16 cellular contexts compared by ENCODE assay signal in the genomic region with DNA sequence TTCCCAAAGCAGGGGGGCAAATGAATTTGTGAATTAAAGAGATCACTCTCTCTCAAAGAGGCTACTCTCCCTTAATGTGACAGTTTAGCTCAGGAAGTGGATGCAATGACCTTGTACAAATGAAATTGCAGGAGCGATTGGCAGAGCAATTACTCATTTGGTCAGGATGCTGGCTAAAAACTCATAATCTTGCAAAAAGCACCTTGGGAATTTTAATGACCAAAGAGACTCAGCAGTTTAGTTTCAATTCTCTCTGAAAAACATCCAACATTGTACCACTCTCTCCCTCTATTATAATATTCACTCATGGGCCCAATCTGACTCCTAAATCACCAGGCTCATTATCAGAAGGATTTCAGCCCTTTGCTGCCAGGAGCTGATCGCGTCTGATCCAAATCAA. TPM values are rescaled to one million over a fixed set of nuclear protein-coding genes. Genes with fewer than 3 reads are reported as not detected.
DNase-seq lines count a peak whose midpoint lies in the region; ATAC-seq and TF ChIP-seq lines count a peak whose summit lies in the region.
"Had no signal": no experiment of that assay in that cellular context is flagged by ENCODE, and none has a peak within 500 bp of the region (broad histone marks: within the 10 kb centered on the region; RNA-seq: fewer than 3 reads in every experiment).

No MANE protein-coding gene starts in this region.

- H3K27me3 ChIP-seq in Caco-2 (replicated peaks; ENCODE audit: control insufficient read depth, insufficient read depth, low read length) (no peaks in the 10 kb centered on the region), esophagus muscularis mucosa (no peaks in the 10 kb centered on the region)
- H3K27me3 ChIP-seq: BE2C had no signal

- no peak for TF ChIP-seq CTCF in Caco-2 (IDR thresholded peaks at IDR 0.05; ENCODE audit: insufficient read depth in 1 of 2, low read depth in 1 of 2, low read length in 1 of 2, severe bottlenecking in 1 of 2, unreplicated experiment in 1 of 2)
- TF ChIP-seq CTCF in esophagus muscularis mucosa (IDR thresholded peaks at IDR 0.05): no peak

- H3K4me1 ChIP-seq in Caco-2: peaks cover 43% of the 10 kb centered on the region
- peaks cover 37 to 95% (median 87%) of the 10 kb centered on the region in 4 donors for H3K4me1 ChIP-seq in esophagus muscularis mucosa
- H3K4me1 ChIP-seq: BE2C had no signal

- no peak for DNase-seq in Caco-2
- no peak for DNase-seq in esophagus muscularis mucosa (ENCODE audit: extremely low spot score)
- DNase-seq in renal cortical epithelial cell (ENCODE audit: low read depth): peak; percentile 75
- no peak for DNase-seq in posterior vena cava (ENCODE audit: low spot score)
- DNase-seq in superior temporal gyrus (ENCODE audit: extremely low spot score): no peak
- DNase-seq: activated CD4-positive, alpha-beta T cell treated with anti-CD3 and anti-CD28 coated beads for 48 hours; BE2C; immature natural killer cell; KG1; NCI-H2029 treated with DMSO at 0.1 percent for 48 hours; T-cell had no signal

- H3K9me3 ChIP-seq in Caco-2 (no peaks in the 10 kb centered on the region), esophagus muscularis mucosa (no peaks in the 10 kb centered on the region)
- H3K9me3 ChIP-seq: BE2C had no signal

- H3K36me3 ChIP-seq in Caco-2 (ENCODE audit: control insufficient read depth, insufficient read depth, low read length): no peaks in the 10 kb centered on the region
- no peaks in the 10 kb centered on the region for H3K36me3 ChIP-seq in esophagus muscularis mucosa
- H3K36me3 ChIP-seq: BE2C had no signal

- H3K4me3 Mint-ChIP-seq in Caco-2 (ENCODE audit: unreplicated experiment): no peak overlapping the region
- H3K4me3 Mint-ChIP-seq: activated T-helper 17 cell treated with anti-CD3 and anti-CD28 coated beads, Interleukin-2, amount 50 U/mL, for 72 hours; immature natural killer cell; natural killer cell treated with Interleukin-12 subunit alpha and Interleukin-12 subunit beta and Interleukin-15 and Interleukin-18, amount 100 ng/mL, for 72 hours; T-cell had no signal

- H3K36me3 Mint-ChIP-seq in Caco-2 (ENCODE audit: insufficient read depth, unreplicated experiment): no peaks in the 10 kb centered on the region
- H3K36me3 Mint-ChIP-seq: immature natural killer cell; natural killer cell treated with Interleukin-12 subunit alpha and Interleukin-12 subunit beta and Interleukin-15 and Interleukin-18, amount 100 ng/mL, for 72 hours; T-cell had no signal

- POLR2A ChIA-PET in Caco-2 (lab: Charles Lee): no interaction called here

- ATAC-seq in GM18868 (IDR thresholded peaks at IDR 0.05; ENCODE audit: unreplicated experiment) (no peak), HG03025 (IDR thresholded peaks at IDR 0.05; ENCODE audit: low FRiP score, unreplicated experiment) (no peak)
- ATAC-seq: activated T-helper 17 cell treated with anti-CD3 and anti-CD28 coated beads, Interleukin-2, amount 50 U/mL, for 72 hours; natural killer cell treated with Interleukin-12 subunit alpha and Interleukin-12 subunit beta and Interleukin-15 and Interleukin-18, amount 100 ng/mL, for 72 hours; T-cell had no signal

- CTCF ChIA-PET in Caco-2 (lab: Charles Lee): no interaction called here

- peak overlapping the region; percentile 75 for H3K27ac Mint-ChIP-seq in Caco-2 (ENCODE audit: unreplicated experiment)
- H3K27ac Mint-ChIP-seq: activated T-helper 17 cell treated with anti-CD3 and anti-CD28 coated beads, Interleukin-2, amount 50 U/mL, for 72 hours; immature natural killer cell; natural killer cell treated with Interleukin-12 subunit alpha and Interleukin-12 subunit beta and Interleukin-15 and Interleukin-18, amount 100 ng/mL, for 72 hours; T-cell had no signal

- H3K4me1 Mint-ChIP-seq in Caco-2 (ENCODE audit: low read depth, unreplicated experiment): peaks cover 28% of the 10 kb centered on the region
- H3K4me1 Mint-ChIP-seq: activated T-helper 17 cell treated with anti-CD3 and anti-CD28 coated beads, Interleukin-2, amount 50 U/mL, for 72 hours; immature natural killer cell; T-cell had no signal

- no TSS peak for BruUV-seq in Caco-2 (replicated peaks; lab: Mats Ljungman, UMichigan)

- no peaks in the 10 kb centered on the region for H3K27me3 Mint-ChIP-seq in Caco-2 (ENCODE audit: insufficient read depth, unreplicated experiment)
- H3K27me3 Mint-ChIP-seq: activated T-helper 17 cell treated with anti-CD3 and anti-CD28 coated beads, Interleukin-2, amount 50 U/mL, for 72 hours; natural killer cell treated with Interleukin-12 subunit alpha and Interleukin-12 subunit beta and Interleukin-15 and Interleukin-18, amount 100 ng/mL, for 72 hours; T-cell had no signal

- H3K4me3 ChIP-seq in Caco-2 (ENCODE audit: low read depth, low read length) (no peak overlapping the region), esophagus muscularis mucosa (peak overlapping the region in 2 of 4 donors; percentile 3 to 10)

- TF ChIP-seq EP300 in esophagus muscularis mucosa (IDR thresholded peaks at IDR 0.05): no peak

- TF ChIP-seq POLR2A in esophagus muscularis mucosa (IDR thresholded peaks at IDR 0.05; ENCODE audit: low read depth): no peak

- peak overlapping the region; percentile 79 to 82 (median 80) for H3K27ac ChIP-seq in esophagus muscularis mucosa (replicated peaks in 1 of 4)

- H3K9me3 Mint-ChIP-seq in Caco-2 (ENCODE audit: unreplicated experiment): no peaks in the 10 kb centered on the region
- H3K9me3 Mint-ChIP-seq: activated T-helper 17 cell treated with anti-CD3 and anti-CD28 coated beads, Interleukin-2, amount 50 U/mL, for 72 hours had no signal

- intact Hi-C loops in Caco-2 (cut with micrococcal nuclease; ENCODE audit: unreplicated experiment): no loop called here
- intact Hi-C loops in esophagus muscularis mucosa (cut with DNase I): no loop called here
- intact Hi-C loops in posterior vena cava (cut with DNase I): no loop called here

- 25% methylated on average over 3 of the region's 3 CpGs for WGBS in esophagus muscularis mucosa

TF ChIP-seq in PFSK-1, 5 proteins besides CTCF, POLR2A, EP300 and RAD21:
- TF ChIP-seq POLR2AphosphoS5 (IDR thresholded peaks at IDR 0.05; ENCODE audit: low read depth, low read length) (peak; percentile 24; the same call in 1 of the 2 replicates), TAF1 (IDR thresholded peaks at IDR 0.05; ENCODE audit: borderline replicate concordance, insufficient read depth, low read length) (no peak)

RNA-seq across cellular contexts. Expression of a gene that starts 26.1 kb away (rescaled TPM):
- total RNA-seq in Caco-2 (2022) (9.5 and 12.3 TPM in 2 replicates), esophagus muscularis mucosa (10 to 100 TPM; 25.3 to 38.3 (median 30.0) TPM), renal cortical epithelial cell (133 and 173 TPM in 2 replicates), posterior vena cava (10 to 100 TPM; 19.9 to 21.1 TPM)
- 34.6 TPM for polyA plus RNA-seq in PFSK-1 (2012; ENCODE audit: insufficient read length, low read depth)
- total RNA-seq: activated T-helper 17 cell treated with anti-CD3 and anti-CD28 coated beads, Interleukin-2, amount 50 U/mL, for 72 hours; natural killer cell treated with Interleukin-12 subunit alpha and Interleukin-12 subunit beta and Interleukin-15 and Interleukin-18, amount 100 ng/mL, for 72 hours had no signal
